Comparison of ENCODE assay signal across 16 cellular contexts in the genomic region with DNA sequence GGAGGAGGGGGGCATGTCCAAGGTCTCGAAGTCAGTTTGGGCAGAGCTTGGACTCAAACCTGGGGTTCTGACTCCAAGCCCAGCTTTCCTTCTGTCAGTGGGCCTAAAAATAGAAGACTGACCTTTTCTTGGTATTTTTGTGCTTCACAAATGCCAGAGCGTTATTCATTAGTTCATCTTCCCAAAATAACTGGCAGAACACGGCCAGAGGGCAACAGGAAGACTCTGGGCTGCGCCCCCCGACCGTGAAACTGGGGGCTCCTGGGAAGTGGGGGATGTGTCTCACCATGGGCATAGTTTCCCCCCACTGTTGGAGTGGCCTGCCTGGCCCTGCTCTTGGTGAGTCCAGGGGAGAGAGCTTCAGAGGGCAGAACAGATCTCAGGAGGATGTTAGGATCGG.
DNase-seq lines count a peak whose midpoint lies in the region; ATAC-seq and TF ChIP-seq lines count a peak whose summit lies in the region.
"Had no signal": no experiment of that assay in that cellular context is flagged by ENCODE, and none has a peak within 500 bp of the region (broad histone marks: within the 10 kb centered on the region; RNA-seq: fewer than 3 reads in every experiment).

No MANE protein-coding gene starts in this region.

- peaks cover 95% of the 10 kb centered on the region for H3K4me1 Mint-ChIP-seq in activated CD8-positive, alpha-beta T cell treated with anti-CD3 and anti-CD28 coated beads, Interleukin-2, amount 10 ng/mL, durations not matched to agents 7 days and 5 days (ENCODE audit: low read depth)

- in situ Hi-C loops in G401 (cut with HindIII; ENCODE audit: low sequenced_read_pairs) = no loop called here

- H3K9ac ChIP-seq in skeletal muscle tissue (ENCODE audit: low read depth in 1 of 3, low read length in 3 of 3) = peak overlapping the region; percentile 36 to 78 (median 75)
- H3K9ac ChIP-seq: BLaER1 treated with 17β-estradiol and CSF1 and Interleukin-3, amounts not matched to agents 10 nM and 100 nM had no signal

- peak; percentile 95 for DNase-seq in G401 (ENCODE audit: low spot score)
- no peak for DNase-seq in activated CD8-positive, alpha-beta T cell treated with anti-CD3 and anti-CD28 coated beads, Interleukin-2, amount 10 ng/mL, durations not matched to agents 7 days and 5 days
- DNase-seq in heart left ventricle = peak in 3 of 5 donors; percentile 37 to 48 (median 45)
- DNase-seq in foreskin keratinocyte = no peak
- DNase-seq in activated CD4-positive, CD25-positive, alpha-beta regulatory T cell (lab: John Stamatoyannopoulos, UW) = no peak
- DNase-seq: KG1; naive thymus-derived CD8-positive, alpha-beta T cell; NCI-H1436 treated with DMSO at 0.1 percent for 48 hours; right lobe of liver had no signal

- POLR2A ChIA-PET in activated CD8-positive, alpha-beta T cell treated with anti-CD3 and anti-CD28 coated beads, Interleukin-2, amount 10 ng/mL, durations not matched to agents 7 days and 5 days (lab: Charles Lee) = interaction anchor here (0.7 to 2.1 kb wide), 3 partner anchors 62 to 110 kb away, joined by 3 to 10 read pairs (median 9); a partner anchor contains a TSS

- peaks cover 8% of the 10 kb centered on the region for H3K9me3 Mint-ChIP-seq in activated CD8-positive, alpha-beta T cell treated with anti-CD3 and anti-CD28 coated beads, Interleukin-2, amount 10 ng/mL, durations not matched to agents 7 days and 5 days (ENCODE audit: insufficient read depth)
- H3K9me3 Mint-ChIP-seq: naive thymus-derived CD8-positive, alpha-beta T cell had no signal

- no peak for TF ChIP-seq POLR2A in heart left ventricle (IDR thresholded peaks at IDR 0.05)

- H3K4me1 ChIP-seq in heart left ventricle = peaks cover 0 to 43% (median 15%) of the 10 kb centered on the region in 12 donors
- H3K4me1 ChIP-seq in skeletal muscle tissue (ENCODE audit: control insufficient read depth in 3 of 3, insufficient read depth in 3 of 3, low read length in 3 of 3) = peaks cover 26 to 53% (median 45%) of the 10 kb centered on the region in 3 donors
- H3K4me1 ChIP-seq in foreskin keratinocyte = no peaks in the 10 kb centered on the region
- H3K4me1 ChIP-seq: left lung, right lobe of liver had no signal

- H3K9me3 ChIP-seq in heart left ventricle (peaks cover 0 to 6% (median 0%) of the 10 kb centered on the region in 12 donors), skeletal muscle tissue (ENCODE audit: control insufficient read depth in 3 of 3, low read length in 3 of 3) (peaks cover 0 to 4% (median 0%) of the 10 kb centered on the region in 3 donors)
- H3K9me3 ChIP-seq: left lung, right lobe of liver, SJSA1 had no signal

- H3K27ac Mint-ChIP-seq in activated CD8-positive, alpha-beta T cell treated with anti-CD3 and anti-CD28 coated beads, Interleukin-2, amount 10 ng/mL, durations not matched to agents 7 days and 5 days = peak overlapping the region; percentile 81

- intact Hi-C loops in heart left ventricle (cut with DNase I) = loop anchor here in 3 of 10 donors (2.0 to 10.0 kb wide), 4 partner anchors 19 to 93 kb away; a partner anchor contains a TSS

- H3K36me3 ChIP-seq in heart left ventricle (peaks cover 0 to 12% (median 5%) of the 10 kb centered on the region in 9 donors), skeletal muscle tissue (ENCODE audit: control insufficient read depth in 3 of 3, insufficient read depth in 3 of 3, low read length in 3 of 3) (peaks cover 2 to 8% (median 4%) of the 10 kb centered on the region in 3 donors)
- H3K36me3 ChIP-seq: SJSA1 had no signal

- H3K36me3 Mint-ChIP-seq in activated CD8-positive, alpha-beta T cell treated with anti-CD3 and anti-CD28 coated beads, Interleukin-2, amount 10 ng/mL, durations not matched to agents 7 days and 5 days (ENCODE audit: low read depth) = peaks cover 62% of the 10 kb centered on the region

- H3K27me3 ChIP-seq in heart left ventricle = no peaks in the 10 kb centered on the region
- no peaks in the 10 kb centered on the region for H3K27me3 ChIP-seq in skeletal muscle tissue (ENCODE audit: control insufficient read depth in 3 of 3, insufficient read depth in 3 of 3, low read length in 3 of 3)
- H3K27me3 ChIP-seq in foreskin keratinocyte = no peaks in the 10 kb centered on the region
- H3K27me3 ChIP-seq: BLaER1 treated with 17β-estradiol and CSF1 and Interleukin-3, amounts not matched to agents 10 nM and 100 nM; left lung; right lobe of liver; SJSA1 had no signal

- CTCF ChIA-PET in activated CD8-positive, alpha-beta T cell treated with anti-CD3 and anti-CD28 coated beads, Interleukin-2, amount 10 ng/mL, durations not matched to agents 7 days and 5 days (lab: Charles Lee) = interaction anchor here (0.8 to 3.1 kb wide), 5 partner anchors 13 to 208 kb away, joined by 3 to 10 read pairs (median 4); a partner anchor contains a TSS

- H3K27ac ChIP-seq in heart left ventricle (peak overlapping the region; percentile 60 to 98 (median 85)), skeletal muscle tissue (ENCODE audit: low read depth, low read length) (peak overlapping the region; percentile 85), foreskin keratinocyte (no peak overlapping the region)
- H3K27ac ChIP-seq: BLaER1 treated with 17β-estradiol and CSF1 and Interleukin-3, amounts not matched to agents 10 nM and 100 nM; left lung; right lobe of liver; SJSA1 had no signal

- no peak overlapping the region for H3K4me3 ChIP-seq in heart left ventricle
- peak overlapping the region in 2 of 3 donors; percentile 51 to 59 for H3K4me3 ChIP-seq in skeletal muscle tissue (ENCODE audit: low read length in 3 of 3)
- H3K4me3 ChIP-seq: BLaER1 treated with 17β-estradiol and CSF1 and Interleukin-3, amounts not matched to agents 10 nM and 100 nM; left lung; right lobe of liver; SJSA1 had no signal

- TF ChIP-seq CTCF in heart left ventricle (IDR thresholded peaks at IDR 0.05) (no peak), foreskin keratinocyte (conservative IDR thresholded peaks at IDR 0.05) (no peak)

- 22 to 40% (median 28%) methylated on average over 7 of the region's 7 CpGs for WGBS in heart left ventricle, 4 donors

- H3K4me3 Mint-ChIP-seq in activated CD8-positive, alpha-beta T cell treated with anti-CD3 and anti-CD28 coated beads, Interleukin-2, amount 10 ng/mL, durations not matched to agents 7 days and 5 days = no peak overlapping the region
- H3K4me3 Mint-ChIP-seq: naive thymus-derived CD8-positive, alpha-beta T cell had no signal

- ATAC-seq in activated CD8-positive, alpha-beta T cell treated with anti-CD3 and anti-CD28 coated beads, Interleukin-2, amount 10 ng/mL, durations not matched to agents 7 days and 5 days = no peak
- ATAC-seq in heart left ventricle (peak; percentile 60 to 81 (median 72)), foreskin keratinocyte (no peak), HG03045 (IDR thresholded peaks at IDR 0.05; ENCODE audit: unreplicated experiment) (no peak)
- ATAC-seq: activated naive CD4-positive, alpha-beta T cell treated with anti-CD3 and anti-CD28 coated beads, Interleukin-2, amount 50 U/mL, for 72 hours; HCT116; left lung; naive thymus-derived CD8-positive, alpha-beta T cell; right lobe of liver had no signal

- no peaks in the 10 kb centered on the region for H3K27me3 Mint-ChIP-seq in activated CD8-positive, alpha-beta T cell treated with anti-CD3 and anti-CD28 coated beads, Interleukin-2, amount 10 ng/mL, durations not matched to agents 7 days and 5 days (ENCODE audit: low read depth)
- H3K27me3 Mint-ChIP-seq: naive thymus-derived CD8-positive, alpha-beta T cell had no signal

Comparison
In these comparisons a context has a peak if more than half of its experiments do, and no peak if none do; other contexts are left out.
1. DNase-seq: peak in G401 (single experiment) and heart left ventricle (3 of 5); none in activated CD8-positive, alpha-beta T cell treated with anti-CD3 and anti-CD28 coated beads, Interleukin-2, amount 10 ng/mL, durations not matched to agents 7 days and 5 days (single experiment), foreskin keratinocyte (0 of 2) and activated CD4-positive, CD25-positive, alpha-beta regulatory T cell (0 of 4).
2. ATAC-seq: peak in heart left ventricle (4 of 4); none in activated CD8-positive, alpha-beta T cell treated with anti-CD3 and anti-CD28 coated beads, Interleukin-2, amount 10 ng/mL, durations not matched to agents 7 days and 5 days (single experiment), foreskin keratinocyte (single experiment) and HG03045 (single experiment).
3. H3K4me3 ChIP-seq: peak in skeletal muscle tissue (2 of 3); none in heart left ventricle (0 of 12).